ENCODE assay signal across 11 cellular contexts in genomic region chr22:28759861-28760560, GRCh38. TPM values are rescaled to one million over a fixed set of nuclear protein-coding genes. Genes with fewer than 3 reads are reported as not detected.
DNase-seq lines count a peak whose midpoint lies in the region; ATAC-seq and TF ChIP-seq lines count a peak whose summit lies in the region.
"Had no signal": no experiment of that assay in that cellular context is flagged by ENCODE, and none has a peak within 500 bp of the region (broad histone marks: within the 10 kb centered on the region; RNA-seq: fewer than 3 reads in every experiment).

No MANE protein-coding gene starts in this region.

- peak overlapping the region; percentile 98 for H3K27ac Mint-ChIP-seq in WTC11
- H3K27ac Mint-ChIP-seq in memory B cell, result peak overlapping the region; percentile 88

- TF ChIP-seq CTCF in WTC11 (IDR thresholded peaks at IDR 0.05), result no peak

- H3K27me3 Mint-ChIP-seq in WTC11 (ENCODE audit: low read depth) (no peaks in the 10 kb centered on the region), memory B cell (no peaks in the 10 kb centered on the region)

- peak overlapping the region; percentile 51 for H3K4me3 Mint-ChIP-seq in WTC11
- peak overlapping the region; percentile 76 for H3K4me3 Mint-ChIP-seq in memory B cell

- peaks cover 22% of the 10 kb centered on the region for H3K9me3 Mint-ChIP-seq in WTC11
- no peaks in the 10 kb centered on the region for H3K9me3 Mint-ChIP-seq in memory B cell

- CTCF ChIA-PET in WTC11 (lab: Charles Lee), result interaction anchor here (0.6 to 1.2 kb wide), 4 partner anchors 12 to 633 kb away, joined by 3 to 4 read pairs (median 4); partner anchors contain the start of gene CCDC117

- peaks cover 20% of the 10 kb centered on the region for H3K36me3 Mint-ChIP-seq in WTC11
- peaks cover 10% of the 10 kb centered on the region for H3K36me3 Mint-ChIP-seq in memory B cell

- H3K4me1 Mint-ChIP-seq in WTC11 (peaks cover 29% of the 10 kb centered on the region), memory B cell (peaks cover 15% of the 10 kb centered on the region)

- peak; percentile 16 for TF ChIP-seq POLR2A in GM19099 (IDR thresholded peaks at IDR 0.05; ENCODE audit: extremely low read depth, insufficient read length, low read depth)

- POLR2A ChIA-PET in WTC11 (lab: Charles Lee), result interaction anchor here (0.8 to 2.4 kb wide), 4 partner anchors 13 to 350 kb away, joined by 5 to 13 read pairs (median 8); partner anchors contain the start of genes CCDC117, CHEK2, HSCB and XBP1

- DNase-seq in NCI-H1417 (lab: John Stamatoyannopoulos, UW), result peak; percentile 30 to 73 (median 33)
- DNase-seq in WTC11 (ENCODE audit: low spot score), result peak; percentile 25
- DNase-seq in memory B cell (ENCODE audit: low spot score in 2 of 2), result no peak
- no peak for DNase-seq in stimulated activated CD4-positive, alpha-beta T cell treated with anti-CD3 and anti-CD28 coated beads, Interleukin-12 subunit alpha, Interleukin-12 subunit beta, amount 100 ng/mL, for 4 hours
- DNase-seq: activated effector memory CD4-positive, alpha-beta T cell treated with anti-CD3 and anti-CD28 coated beads, Interleukin-2, amount 50 U/mL, for 16 hours; dorsolateral prefrontal cortex; NCI-H187 treated with DMSO at 0.1 percent for 48 hours had no signal

- ATAC-seq in WTC11 (peak; percentile 52), memory B cell (ENCODE audit: low read depth) (peak; percentile 50), HG03159 (IDR thresholded peaks at IDR 0.05; ENCODE audit: unreplicated experiment) (no peak), HG03565 (IDR thresholded peaks at IDR 0.05; ENCODE audit: unreplicated experiment) (no peak), GM18909 (IDR thresholded peaks at IDR 0.05; ENCODE audit: poor library complexity, unreplicated experiment) (no peak)

TF ChIP-seq in WTC11, 78 proteins besides CTCF, POLR2A, EP300 and RAD21 (continues in another document):
- TF ChIP-seq ZMAT4 (CRISPR knock-in tag; IDR thresholded peaks at IDR 0.05) (no peak), NFATC4 (CRISPR knock-in tag; IDR thresholded peaks at IDR 0.05) (no peak), ZNF396 (CRISPR knock-in tag; IDR thresholded peaks at IDR 0.05; ENCODE audit: borderline replicate concordance) (no peak), E2F1 (CRISPR knock-in tag; IDR thresholded peaks at IDR 0.05) (no peak), EMX1 (CRISPR knock-in tag; IDR thresholded peaks at IDR 0.05) (no peak), FOXK1 (CRISPR knock-in tag; IDR thresholded peaks at IDR 0.05) (no peak), NFE2L1 (CRISPR knock-in tag; IDR thresholded peaks at IDR 0.05) (no peak), TEAD4 (CRISPR knock-in tag; IDR thresholded peaks at IDR 0.05) (no peak), OVOL2 (CRISPR knock-in tag; IDR thresholded peaks at IDR 0.05; ENCODE audit: borderline replicate concordance) (no peak), GABPB1 (CRISPR knock-in tag; IDR thresholded peaks at IDR 0.05) (peak; percentile 56; the same call in 1 of the 2 replicates), ETV6 (CRISPR knock-in tag; IDR thresholded peaks at IDR 0.05) (0 out of 2 replicates have a peak, but pooled peaks have one; percentile 42), ESRRA (CRISPR knock-in tag; IDR thresholded peaks at IDR 0.05; ENCODE audit: borderline replicate concordance) (no peak), ZNF416 (CRISPR knock-in tag; IDR thresholded peaks at IDR 0.05) (no peak), FOXP1 (CRISPR knock-in tag; IDR thresholded peaks at IDR 0.05; ENCODE audit: borderline replicate concordance) (no peak), TEAD1 (CRISPR knock-in tag; IDR thresholded peaks at IDR 0.05) (0 out of 2 replicates have a peak, but pooled peaks have one; percentile 34)
- TF ChIP-seq, protein P1, sequence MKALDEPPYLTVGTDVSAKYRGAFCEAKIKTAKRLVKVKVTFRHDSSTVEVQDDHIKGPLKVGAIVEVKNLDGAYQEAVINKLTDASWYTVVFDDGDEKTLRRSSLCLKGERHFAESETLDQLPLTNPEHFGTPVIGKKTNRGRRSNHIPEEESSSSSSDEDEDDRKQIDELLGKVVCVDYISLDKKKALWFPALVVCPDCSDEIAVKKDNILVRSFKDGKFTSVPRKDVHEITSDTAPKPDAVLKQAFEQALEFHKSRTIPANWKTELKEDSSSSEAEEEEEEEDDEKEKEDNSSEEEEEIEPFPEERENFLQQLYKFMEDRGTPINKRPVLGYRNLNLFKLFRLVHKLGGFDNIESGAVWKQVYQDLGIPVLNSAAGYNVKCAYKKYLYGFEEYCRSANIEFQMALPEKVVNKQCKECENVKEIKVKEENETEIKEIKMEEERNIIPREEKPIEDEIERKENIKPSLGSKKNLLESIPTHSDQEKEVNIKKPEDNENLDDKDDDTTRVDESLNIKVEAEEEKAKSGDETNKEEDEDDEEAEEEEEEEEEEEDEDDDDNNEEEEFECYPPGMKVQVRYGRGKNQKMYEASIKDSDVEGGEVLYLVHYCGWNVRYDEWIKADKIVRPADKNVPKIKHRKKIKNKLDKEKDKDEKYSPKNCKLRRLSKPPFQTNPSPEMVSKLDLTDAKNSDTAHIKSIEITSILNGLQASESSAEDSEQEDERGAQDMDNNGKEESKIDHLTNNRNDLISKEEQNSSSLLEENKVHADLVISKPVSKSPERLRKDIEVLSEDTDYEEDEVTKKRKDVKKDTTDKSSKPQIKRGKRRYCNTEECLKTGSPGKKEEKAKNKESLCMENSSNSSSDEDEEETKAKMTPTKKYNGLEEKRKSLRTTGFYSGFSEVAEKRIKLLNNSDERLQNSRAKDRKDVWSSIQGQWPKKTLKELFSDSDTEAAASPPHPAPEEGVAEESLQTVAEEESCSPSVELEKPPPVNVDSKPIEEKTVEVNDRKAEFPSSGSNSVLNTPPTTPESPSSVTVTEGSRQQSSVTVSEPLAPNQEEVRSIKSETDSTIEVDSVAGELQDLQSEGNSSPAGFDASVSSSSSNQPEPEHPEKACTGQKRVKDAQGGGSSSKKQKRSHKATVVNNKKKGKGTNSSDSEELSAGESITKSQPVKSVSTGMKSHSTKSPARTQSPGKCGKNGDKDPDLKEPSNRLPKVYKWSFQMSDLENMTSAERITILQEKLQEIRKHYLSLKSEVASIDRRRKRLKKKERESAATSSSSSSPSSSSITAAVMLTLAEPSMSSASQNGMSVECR (CRISPR knock-in tag; IDR thresholded peaks at IDR 0.05; ENCODE audit: borderline replicate concordance), result no peak
- TF ChIP-seq, protein P2, sequence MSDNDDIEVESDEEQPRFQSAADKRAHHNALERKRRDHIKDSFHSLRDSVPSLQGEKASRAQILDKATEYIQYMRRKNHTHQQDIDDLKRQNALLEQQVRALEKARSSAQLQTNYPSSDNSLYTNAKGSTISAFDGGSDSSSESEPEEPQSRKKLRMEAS (CRISPR knock-in tag; IDR thresholded peaks at IDR 0.05), result no peak
- TF ChIP-seq, protein P3, sequence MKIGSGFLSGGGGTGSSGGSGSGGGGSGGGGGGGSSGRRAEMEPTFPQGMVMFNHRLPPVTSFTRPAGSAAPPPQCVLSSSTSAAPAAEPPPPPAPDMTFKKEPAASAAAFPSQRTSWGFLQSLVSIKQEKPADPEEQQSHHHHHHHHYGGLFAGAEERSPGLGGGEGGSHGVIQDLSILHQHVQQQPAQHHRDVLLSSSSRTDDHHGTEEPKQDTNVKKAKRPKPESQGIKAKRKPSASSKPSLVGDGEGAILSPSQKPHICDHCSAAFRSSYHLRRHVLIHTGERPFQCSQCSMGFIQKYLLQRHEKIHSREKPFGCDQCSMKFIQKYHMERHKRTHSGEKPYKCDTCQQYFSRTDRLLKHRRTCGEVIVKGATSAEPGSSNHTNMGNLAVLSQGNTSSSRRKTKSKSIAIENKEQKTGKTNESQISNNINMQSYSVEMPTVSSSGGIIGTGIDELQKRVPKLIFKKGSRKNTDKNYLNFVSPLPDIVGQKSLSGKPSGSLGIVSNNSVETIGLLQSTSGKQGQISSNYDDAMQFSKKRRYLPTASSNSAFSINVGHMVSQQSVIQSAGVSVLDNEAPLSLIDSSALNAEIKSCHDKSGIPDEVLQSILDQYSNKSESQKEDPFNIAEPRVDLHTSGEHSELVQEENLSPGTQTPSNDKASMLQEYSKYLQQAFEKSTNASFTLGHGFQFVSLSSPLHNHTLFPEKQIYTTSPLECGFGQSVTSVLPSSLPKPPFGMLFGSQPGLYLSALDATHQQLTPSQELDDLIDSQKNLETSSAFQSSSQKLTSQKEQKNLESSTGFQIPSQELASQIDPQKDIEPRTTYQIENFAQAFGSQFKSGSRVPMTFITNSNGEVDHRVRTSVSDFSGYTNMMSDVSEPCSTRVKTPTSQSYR (CRISPR knock-in tag; IDR thresholded peaks at IDR 0.05), result no peak

RNA-seq across cellular contexts. Expression of gene CCDC117, which starts 12.5 kb away (rescaled TPM):
- total RNA-seq in WTC11 (2021), result 39.0 to 47.4 TPM (median 46.9 TPM) in 3 replicates

RNA-seq across cellular contexts. Expression of gene HSCB, which starts 18.2 kb away (rescaled TPM):
- total RNA-seq in WTC11 (2021), result 17.1 to 19.2 TPM (median 17.1 TPM) in 3 replicates

RNA-seq across cellular contexts. Expression of gene CHEK2, which starts 18.4 kb away (rescaled TPM):
- 120 to 126 TPM (median 124 TPM) in 3 replicates for total RNA-seq in WTC11 (2021)

RNA-seq across cellular contexts. Expression of gene XBP1, which starts 40.4 kb away (rescaled TPM):
- 104 to 127 TPM (median 107 TPM) in 3 replicates for total RNA-seq in WTC11 (2021)

Comparison
In these comparisons a context has a peak if more than half of its experiments do, and no peak if none do; other contexts are left out.
1. DNase-seq: peak in NCI-H1417 (3 of 3) and WTC11 (single experiment); none in memory B cell (0 of 2) and stimulated activated CD4-positive, alpha-beta T cell treated with anti-CD3 and anti-CD28 coated beads, Interleukin-12 subunit alpha, Interleukin-12 subunit beta, amount 100 ng/mL, for 4 hours (single experiment).
2. ATAC-seq: peak in WTC11 (single experiment) and memory B cell (single experiment); none in HG03159 (single experiment), HG03565 (single experiment) and GM18909 (single experiment).